ENCODE assay signal across 24 cellular contexts in the genomic region with DNA sequence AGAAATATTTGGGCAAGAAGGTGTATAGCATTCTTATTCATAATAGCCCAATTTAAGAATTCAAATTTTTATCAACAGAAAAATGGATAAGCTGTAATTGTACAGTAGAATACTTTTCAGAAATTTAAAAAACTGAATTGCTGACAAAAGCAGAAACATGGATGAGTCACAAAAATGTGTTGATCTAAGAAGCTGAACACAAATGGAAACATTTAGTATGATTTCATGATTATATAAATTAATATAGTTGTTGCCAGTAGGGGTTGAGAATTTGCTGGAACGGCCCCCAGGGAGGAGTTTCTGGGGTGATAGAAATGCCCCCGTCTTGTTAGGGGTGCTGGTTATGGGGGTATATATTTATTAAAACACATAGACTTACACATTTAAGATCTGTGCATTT.
"Had no signal": no experiment of that assay in that cellular context is flagged by ENCODE, and none has a peak within 500 bp of the region (broad histone marks: within the 10 kb centered on the region; RNA-seq: fewer than 3 reads in every experiment).

No MANE protein-coding gene starts in this region.

- H3K27me3 ChIP-seq: esophagus muscularis mucosa, gastrocnemius medialis, neural progenitor cell, uterus had no signal

- H3K4me1 Mint-ChIP-seq: activated naive CD4-positive, alpha-beta T cell treated with anti-CD3 and anti-CD28 coated beads, Interleukin-2, amount 10 ng/mL, durations not matched to agents 7 days and 5 days; central memory CD8-positive, alpha-beta T cell; natural killer cell; neural progenitor cell had no signal

- H3K9ac ChIP-seq: neural progenitor cell had no signal

- ATAC-seq: gastrocnemius medialis, natural killer cell, right cardiac atrium had no signal

- DNase-seq: activated CD4-positive, alpha-beta T cell treated with anti-CD3 and anti-CD28 coated beads, Interleukin-2, amount 50 U/mL, for 4 hours; activated CD8-positive, alpha-beta memory T cell treated with anti-CD3 and anti-CD28 coated beads, Interleukin-2, amount 50 U/mL, for 4 hours; activated effector memory CD4-positive, alpha-beta T cell treated with anti-CD3 and anti-CD28 coated beads, Interleukin-2, amount 50 U/mL, for 16 hours; activated naive CD4-positive, alpha-beta T cell treated with anti-CD3 and anti-CD28 coated beads, Interleukin-2, amount 10 ng/mL, durations not matched to agents 7 days and 5 days; anterior cingulate cortex; dermis blood vessel endothelial cell; effector CD4-positive, alpha-beta T cell; gastrocnemius medialis; glutamatergic neuron; islet precursor cell; left ventricle myocardium inferior; mesendoderm; natural killer cell; posterior cingulate gyrus; right cardiac atrium; stimulated activated CD4-positive, alpha-beta T cell treated with anti-CD3 and anti-CD28 coated beads, Interleukin-15, amount 100 ng/mL, for 24 hours; stimulated activated CD4-positive, alpha-beta T cell treated with anti-CD3 and anti-CD28 coated beads, Interleukin-2, amount 100 ng/mL, for 24 hours; stimulated activated naive CD4-positive, alpha-beta T cell; uterus had no signal

- H3K27ac ChIP-seq: esophagus muscularis mucosa, gastrocnemius medialis, left ventricle myocardium inferior, neural progenitor cell, uterus had no signal

- H3K4me3 ChIP-seq: esophagus muscularis mucosa, gastrocnemius medialis, left ventricle myocardium inferior, lung, neural progenitor cell, uterus had no signal

- H2AFZ ChIP-seq: neural progenitor cell had no signal

- H3K4me1 ChIP-seq: esophagus muscularis mucosa, gastrocnemius medialis, left ventricle myocardium inferior, neural progenitor cell, uterus had no signal

- H3K27ac Mint-ChIP-seq: activated naive CD4-positive, alpha-beta T cell treated with anti-CD3 and anti-CD28 coated beads, Interleukin-2, amount 10 ng/mL, durations not matched to agents 7 days and 5 days; natural killer cell; neural progenitor cell; type B pancreatic cell had no signal

- H3K4me2 ChIP-seq: neural progenitor cell had no signal

- H3K4me3 Mint-ChIP-seq: activated naive CD4-positive, alpha-beta T cell treated with anti-CD3 and anti-CD28 coated beads, Interleukin-2, amount 10 ng/mL, durations not matched to agents 7 days and 5 days; central memory CD8-positive, alpha-beta T cell; natural killer cell; neural progenitor cell; type B pancreatic cell had no signal

- H3K36me3 ChIP-seq: esophagus muscularis mucosa, gastrocnemius medialis, left ventricle myocardium inferior, uterus had no signal
